Comparison of ENCODE assay signal across 20 cellular contexts in the genomic region with DNA sequence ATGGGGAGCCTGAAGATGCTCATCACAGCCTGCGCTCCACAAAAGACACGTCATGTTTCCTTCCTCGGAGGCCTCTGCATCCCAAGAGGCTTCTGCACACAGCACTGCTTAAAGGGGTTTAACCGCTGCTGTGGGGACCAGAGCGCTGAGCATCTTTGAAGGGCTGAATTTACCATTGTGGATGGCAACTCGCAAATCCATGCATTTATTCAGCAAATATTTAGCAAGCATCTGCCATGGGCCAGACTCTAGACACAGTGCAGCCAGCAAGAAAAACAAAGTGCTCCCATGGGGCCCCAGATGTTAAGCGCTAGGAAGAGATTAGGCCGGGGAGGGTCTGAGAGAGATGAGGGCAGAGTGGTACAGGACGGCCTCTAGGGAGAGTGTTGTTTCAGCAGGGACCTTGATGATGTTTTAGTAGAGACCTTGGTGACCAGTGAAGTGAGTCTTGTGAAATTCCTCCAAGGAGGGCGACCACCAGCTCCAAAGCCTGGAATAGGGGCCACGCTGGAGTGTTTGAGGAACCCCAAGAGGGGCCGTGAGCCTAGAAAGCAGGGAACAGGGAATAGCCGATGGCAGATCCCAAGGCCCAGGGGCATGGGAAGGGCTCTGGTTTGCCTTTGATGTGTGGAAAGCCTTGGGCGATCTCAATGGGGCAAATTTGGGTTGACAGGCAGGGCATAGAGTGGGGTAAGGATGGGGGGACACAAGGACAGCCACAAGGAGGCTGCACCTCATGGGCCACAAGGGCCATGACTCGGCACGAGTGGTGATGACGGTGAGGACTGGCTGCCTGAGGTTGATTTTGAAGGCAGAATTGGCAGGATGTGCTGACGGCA. TPM values are rescaled to one million over a fixed set of nuclear protein-coding genes. Genes with fewer than 3 reads are reported as not detected.
DNase-seq lines count a peak whose midpoint lies in the region; ATAC-seq and TF ChIP-seq lines count a peak whose summit lies in the region.
"Had no signal": no experiment of that assay in that cellular context is flagged by ENCODE, and none has a peak within 500 bp of the region (broad histone marks: within the 10 kb centered on the region; RNA-seq: fewer than 3 reads in every experiment).

No MANE protein-coding gene starts in this region.

- TF ChIP-seq POLR2A in adrenal gland (IDR thresholded peaks at IDR 0.05) = no peak

- POLR2A ChIA-PET in T-cell (lab: Charles Lee) = no interaction called here

- DNase-seq in activated T-cell treated with anti-CD3 and anti-CD28 coated beads, Interleukin-2, amount 50 U/mL, for 24 hours = peak; percentile 37
- DNase-seq in activated T-cell treated with anti-CD3 and anti-CD28 coated beads for 4 hours = no peak
- DNase-seq in DMS 273 (lab: John Stamatoyannopoulos, UW; ENCODE audit: unreplicated experiment) = peak; percentile 81
- peak in 1 of 34 experiments; percentile 21 for DNase-seq in T-cell
- no peak for DNase-seq in neural crest cell (ENCODE audit: low read depth, low spot score)
- DNase-seq in COLO668 (lab: John Stamatoyannopoulos, UW; ENCODE audit: unreplicated experiment) = no peak
- DNase-seq in adrenal gland = no peak
- DNase-seq: cerebellar nuclear complex, IMR-90, NCI-H1105, NCI-H510A treated with DMSO at 0.1 percent for 48 hours, Peyer's patch, small intestine, stomach, WERI-Rb-1 had no signal

- H3K36me3 ChIP-seq in adrenal gland (replicated peaks in 1 of 2) = no peaks in the 10 kb centered on the region
- H3K36me3 ChIP-seq: left lung, Peyer's patch, stomach, vagina, WERI-Rb-1 had no signal

- no peaks in the 10 kb centered on the region for H3K27me3 Mint-ChIP-seq in activated T-cell treated with anti-CD3 and anti-CD28 coated beads, Interleukin-2, amount 50 U/mL, for 24 hours
- H3K27me3 Mint-ChIP-seq in T-cell = no peaks in the 10 kb centered on the region
- H3K27me3 Mint-ChIP-seq in neural crest cell (ENCODE audit: low read depth) = no peaks in the 10 kb centered on the region

- no peak for TF ChIP-seq CTCF in neural crest cell (conservative IDR thresholded peaks at IDR 0.05)
- no peak for TF ChIP-seq CTCF in adrenal gland (IDR thresholded peaks at IDR 0.05)

- 78 to 85% (median 81%) methylated on average over 18 of the region's 18 CpGs for WGBS in adrenal gland, 4 donors

- no peaks in the 10 kb centered on the region for H3K27me3 ChIP-seq in adrenal gland
- H3K27me3 ChIP-seq: left lung, Peyer's patch, stomach, vagina had no signal

- H3K4me3 ChIP-seq in adrenal gland = no peak overlapping the region
- H3K4me3 ChIP-seq: left lung, Peyer's patch, stomach, vagina had no signal

- no peak overlapping the region for H3K27ac ChIP-seq in adrenal gland
- H3K27ac ChIP-seq: left lung, stomach, vagina, WERI-Rb-1 had no signal

- CTCF ChIA-PET in T-cell (lab: Charles Lee) = no interaction called here

- no peaks in the 10 kb centered on the region for H3K4me1 ChIP-seq in adrenal gland (replicated peaks in 1 of 2)
- H3K4me1 ChIP-seq: left lung, Peyer's patch, vagina had no signal

- H3K4me1 Mint-ChIP-seq in activated T-cell treated with anti-CD3 and anti-CD28 coated beads, Interleukin-2, amount 50 U/mL, for 24 hours (ENCODE audit: low read depth) = peaks cover 75% of the 10 kb centered on the region
- peaks cover 57 to 68% (median 64%) of the 10 kb centered on the region in 3 donors for H3K4me1 Mint-ChIP-seq in T-cell
- peaks cover 16% of the 10 kb centered on the region for H3K4me1 Mint-ChIP-seq in neural crest cell

- intact Hi-C loops in adrenal gland (cut with DNase I) = no loop called here

- no peak overlapping the region for H3K4me3 Mint-ChIP-seq in activated T-cell treated with anti-CD3 and anti-CD28 coated beads, Interleukin-2, amount 50 U/mL, for 24 hours
- H3K4me3 Mint-ChIP-seq in T-cell (peak overlapping the region in 1 of 3 donors; percentile 23), neural crest cell (no peak overlapping the region)

- no peak for ATAC-seq in T-cell (replicated peaks in 1 of 4)
- ATAC-seq in GM18907 (IDR thresholded peaks at IDR 0.05; ENCODE audit: unreplicated experiment) = no peak
- ATAC-seq: left lung had no signal

- H3K27ac Mint-ChIP-seq in activated T-cell treated with anti-CD3 and anti-CD28 coated beads, Interleukin-2, amount 50 U/mL, for 24 hours = peak overlapping the region; percentile 55
- H3K27ac Mint-ChIP-seq in T-cell = peak overlapping the region; percentile 84 to 90
- H3K27ac Mint-ChIP-seq in neural crest cell (ENCODE audit: unreplicated experiment) = peak overlapping the region; percentile 28

- peaks cover 21% of the 10 kb centered on the region for H3K36me3 Mint-ChIP-seq in activated T-cell treated with anti-CD3 and anti-CD28 coated beads, Interleukin-2, amount 50 U/mL, for 24 hours (ENCODE audit: low read depth)
- H3K36me3 Mint-ChIP-seq in T-cell (no peaks in the 10 kb centered on the region), neural crest cell (ENCODE audit: low read depth) (no peaks in the 10 kb centered on the region)

- no peaks in the 10 kb centered on the region for H3K9me3 ChIP-seq in adrenal gland (replicated peaks in 1 of 3)
- H3K9me3 ChIP-seq: vagina had no signal

- H3K9me3 Mint-ChIP-seq in activated T-cell treated with anti-CD3 and anti-CD28 coated beads, Interleukin-2, amount 50 U/mL, for 24 hours = peaks cover 9% of the 10 kb centered on the region
- H3K9me3 Mint-ChIP-seq in T-cell = peaks cover 0 to 9% (median 6%) of the 10 kb centered on the region in 3 donors
- no peaks in the 10 kb centered on the region for H3K9me3 Mint-ChIP-seq in neural crest cell

RNA-seq across cellular contexts. Expression of a gene that starts 1.7 kb away (rescaled TPM):
- total RNA-seq in T-cell (1 to 10 TPM; 1.2 to 2.4 (median 1.7) TPM), neural crest cell (not detected in 2 replicates), adrenal gland (1 to 10 TPM in 3 of 8 donors, under 1 TPM in 4, not detected in 1; 0.14 to 2.9 (median 0.78) TPM)
- polyA plus RNA-seq in adrenal gland = under 1 TPM in 2 of 3 donors, not detected in 1; 0.18 to 0.37 TPM
- total RNA-seq: fibroblast of villous mesenchyme, IMR-90 had no signal
- polyA plus RNA-seq: AG04450, IMR-90 had no signal

RNA-seq across cellular contexts. Expression of a gene that starts 6.2 kb away (rescaled TPM):
- total RNA-seq in T-cell = 10 to 100 TPM; 59.1 to 98.8 (median 80.5) TPM
- not detected in 2 replicates for total RNA-seq in neural crest cell
- 1 to 10 TPM in 1 of 8 donors, under 1 TPM in 6, not detected in 1; 0.21 to 1.2 (median 0.43) TPM for total RNA-seq in adrenal gland
- polyA plus RNA-seq in adrenal gland = under 1 TPM; 0.09 to 0.88 (median 0.44) TPM
- total RNA-seq: fibroblast of villous mesenchyme, IMR-90 had no signal
- polyA plus RNA-seq: AG04450, IMR-90 had no signal

RNA-seq across cellular contexts. Expression of a gene that starts 31.2 kb away (rescaled TPM):
- total RNA-seq in T-cell (1 to 10 TPM in 2 of 5 donors, not detected in 3; 1.2 to 1.3 TPM), neural crest cell (not detected in 2 replicates), adrenal gland (under 1 TPM in 1 of 8 donors, not detected in 7; 0.72 TPM)
- polyA plus RNA-seq in adrenal gland = 1 to 10 TPM in 1 of 3 donors, not detected in 2; 1.5 TPM
- total RNA-seq: fibroblast of villous mesenchyme, IMR-90, left lung, vagina had no signal
- polyA plus RNA-seq: AG04450, IMR-90 had no signal

RNA-seq across cellular contexts. Expression of a gene that starts 46.7 kb away (rescaled TPM):
- total RNA-seq in T-cell (under 1 TPM in 1 of 5 donors, not detected in 4; 0.38 TPM), neural crest cell (not detected in 2 replicates), adrenal gland (not detected)
- under 1 TPM in 1 of 3 donors, not detected in 2; 0.17 TPM for polyA plus RNA-seq in adrenal gland
- total RNA-seq: fibroblast of villous mesenchyme, IMR-90, left lung, vagina had no signal
- polyA plus RNA-seq: AG04450, IMR-90 had no signal

Comparison
In these comparisons a context has a peak if more than half of its experiments do, and no peak if none do; other contexts are left out.
1. DNase-seq: peak in activated T-cell treated with anti-CD3 and anti-CD28 coated beads, Interleukin-2, amount 50 U/mL, for 24 hours (single experiment) and DMS 273 (single experiment); none in activated T-cell treated with anti-CD3 and anti-CD28 coated beads for 4 hours (single experiment), neural crest cell (single experiment), COLO668 (single experiment) and adrenal gland (0 of 7).
2. H3K27ac Mint-ChIP-seq: peak in every context shown above with its lines; median percentile 87 in T-cell; 55 in activated T-cell treated with anti-CD3 and anti-CD28 coated beads, Interleukin-2, amount 50 U/mL, for 24 hours; 28 in neural crest cell.
3. RNA of a gene that starts 6.2 kb away (total RNA-seq): 59.1 to 98.8 TPM in T-cell; 0.21 to 1.2 TPM in adrenal gland and not detected in neural crest cell; every median in the first group is over 10 times any median in the second.